In genomic region chr22:19799322-19800190, GRCh38 we compare ENCODE assay signal across 11 cellular contexts. TPM values are rescaled to one million over a fixed set of nuclear protein-coding genes. Genes with fewer than 3 reads are reported as not detected.
A peak's percentile ranks its signal among the peaks of the same experiment; 100 is the strongest.
DNase-seq lines count a peak whose midpoint lies in the region; ATAC-seq, FAIRE-seq and TF ChIP-seq lines count a peak whose summit lies in the region.
"Had no signal": no experiment of that assay in that cellular context is flagged by ENCODE, and none has a peak within 500 bp of the region (broad histone marks: within the 10 kb centered on the region; RNA-seq: fewer than 3 reads in every experiment).

No MANE protein-coding gene starts in this region.

- no peak overlapping the region for H3K27ac Mint-ChIP-seq in astrocyte (ENCODE audit: unreplicated experiment)
- H3K27ac Mint-ChIP-seq in endodermal cell: no peak overlapping the region
- H3K27ac Mint-ChIP-seq: activated CD4-positive, alpha-beta memory T cell treated with anti-CD3 and anti-CD28 coated beads, Interleukin-2, amount 10 ng/mL, durations not matched to agents 7 days and 5 days; activated naive CD8-positive, alpha-beta T cell treated with anti-CD3 and anti-CD28 coated beads, Interleukin-2, amount 10 ng/mL, durations not matched to agents 7 days and 5 days had no signal

- H3K4me3 Mint-ChIP-seq in astrocyte (ENCODE audit: unreplicated experiment) (no peak overlapping the region), endodermal cell (no peak overlapping the region)
- H3K4me3 Mint-ChIP-seq: activated CD4-positive, alpha-beta memory T cell treated with anti-CD3 and anti-CD28 coated beads, Interleukin-2, amount 10 ng/mL, durations not matched to agents 7 days and 5 days; activated naive CD8-positive, alpha-beta T cell treated with anti-CD3 and anti-CD28 coated beads, Interleukin-2, amount 10 ng/mL, durations not matched to agents 7 days and 5 days; naive B cell had no signal

- peak; percentile 98 for DNase-seq in HFF-Myc (ENCODE audit: extremely low read depth, low read depth)
- DNase-seq in astrocyte (ENCODE audit: low read depth): peak; percentile 95
- peak; percentile 63 for DNase-seq in left ventricle myocardium superior
- peak; percentile 86 for DNase-seq in urothelium cell line (ENCODE audit: low spot score)
- DNase-seq in endodermal cell: no peak
- no peak for DNase-seq in NCI-H2107 treated with DMSO at 0.1 percent for 48 hours (lab: John Stamatoyannopoulos, UW; ENCODE audit: unreplicated experiment)
- DNase-seq: activated CD4-positive, alpha-beta memory T cell treated with anti-CD3 and anti-CD28 coated beads, Interleukin-2, amount 10 ng/mL, durations not matched to agents 7 days and 5 days; activated naive CD8-positive, alpha-beta T cell treated with anti-CD3 and anti-CD28 coated beads, Interleukin-2, amount 10 ng/mL, durations not matched to agents 7 days and 5 days; naive B cell; stimulated activated CD4-positive, alpha-beta T cell treated with anti-CD3 and anti-CD28 coated beads, Interleukin-1b, Interleukin-23, amount 100 ng/mL, for 48 hours had no signal

- peaks cover 3% of the 10 kb centered on the region for H4K20me1 ChIP-seq in astrocyte (ENCODE audit: insufficient read depth, low read length)

- H3K4me3 ChIP-seq in HFF-Myc (replicated peaks; ENCODE audit: low read depth, low read length) (no peak overlapping the region), astrocyte (ENCODE audit: insufficient read depth, low read depth, low read length) (no peak overlapping the region), endodermal cell (ENCODE audit: low read length) (no peak overlapping the region)

- H3K79me2 ChIP-seq in astrocyte (ENCODE audit: insufficient read depth, low read length): no peaks in the 10 kb centered on the region

- ATAC-seq in left ventricle myocardium superior (peak; percentile 68), HG03460 (IDR thresholded peaks at IDR 0.05; ENCODE audit: unreplicated experiment) (no peak)

- H3K27me3 Mint-ChIP-seq in astrocyte (ENCODE audit: low read depth, unreplicated experiment) (peaks cover 6% of the 10 kb centered on the region), endodermal cell (ENCODE audit: insufficient read depth) (no peaks in the 10 kb centered on the region)
- H3K27me3 Mint-ChIP-seq: activated CD4-positive, alpha-beta memory T cell treated with anti-CD3 and anti-CD28 coated beads, Interleukin-2, amount 10 ng/mL, durations not matched to agents 7 days and 5 days; activated naive CD8-positive, alpha-beta T cell treated with anti-CD3 and anti-CD28 coated beads, Interleukin-2, amount 10 ng/mL, durations not matched to agents 7 days and 5 days; naive B cell had no signal

- H3K27me3 ChIP-seq in astrocyte (ENCODE audit: insufficient read depth, low read length) (no peaks in the 10 kb centered on the region), endodermal cell (ENCODE audit: control insufficient read depth, insufficient read depth, low read length, poor library complexity, severe bottlenecking) (no peaks in the 10 kb centered on the region)

- H3K36me3 ChIP-seq in astrocyte (ENCODE audit: insufficient read depth, low read length) (no peaks in the 10 kb centered on the region), endodermal cell (ENCODE audit: control insufficient read depth, insufficient read depth, low read length) (no peaks in the 10 kb centered on the region)

- peak; percentile 34 for FAIRE-seq in astrocyte (lab: Jason Lieb, UNC)
- peak; percentile 93 for FAIRE-seq in urothelium cell line (lab: Jason Lieb, UNC)

- H3K9me3 ChIP-seq in astrocyte (ENCODE audit: insufficient read depth, low read depth, low read length) (no peaks in the 10 kb centered on the region), endodermal cell (ENCODE audit: control insufficient read depth, low read length) (no peaks in the 10 kb centered on the region)

- H3K4me1 ChIP-seq in astrocyte (ENCODE audit: insufficient read depth, low read length) (peaks cover 16% of the 10 kb centered on the region), endodermal cell (ENCODE audit: control insufficient read depth, insufficient read depth, low read length) (no peaks in the 10 kb centered on the region)

- H3K27ac ChIP-seq in astrocyte (ENCODE audit: low read depth, low read length) (peak overlapping the region; percentile 30), endodermal cell (ENCODE audit: low read depth, low read length) (no peak overlapping the region)

- TF ChIP-seq CTCF in HFF-Myc (IDR thresholded peaks at IDR 0.05; ENCODE audit: low read depth, low read length, missing control alignments) (peak; percentile 6), astrocyte (IDR thresholded peaks at IDR 0.05; ENCODE audit: insufficient read depth, low read depth, low read length) (no peak), endodermal cell (conservative IDR thresholded peaks at IDR 0.05) (no peak)

- H3K4me1 Mint-ChIP-seq in astrocyte (ENCODE audit: low read depth, unreplicated experiment): no peaks in the 10 kb centered on the region
- H3K4me1 Mint-ChIP-seq in endodermal cell: no peaks in the 10 kb centered on the region
- H3K4me1 Mint-ChIP-seq: activated CD4-positive, alpha-beta memory T cell treated with anti-CD3 and anti-CD28 coated beads, Interleukin-2, amount 10 ng/mL, durations not matched to agents 7 days and 5 days; activated naive CD8-positive, alpha-beta T cell treated with anti-CD3 and anti-CD28 coated beads, Interleukin-2, amount 10 ng/mL, durations not matched to agents 7 days and 5 days; naive B cell had no signal

- H2AFZ ChIP-seq in astrocyte (ENCODE audit: low read depth, low read length): no peak overlapping the region

- H3K4me2 ChIP-seq in astrocyte (ENCODE audit: low read length): peak overlapping the region; percentile 50

- WGBS in endodermal cell (ENCODE audit: insufficient coverage in 1 of 2, insufficient read length in 1 of 2), 2 experiments: 92 to 93% methylated on average over 18 to 35 of the region's 35 CpGs

- peak overlapping the region; percentile 28 for H3K9ac ChIP-seq in astrocyte (ENCODE audit: low read length)
- no peak overlapping the region for H3K9ac ChIP-seq in endodermal cell (ENCODE audit: extremely low read depth, low read length, poor library complexity, severe bottlenecking)

- intact Hi-C loops in left ventricle myocardium superior (cut with micrococcal nuclease): no loop called here

- H3K9me3 Mint-ChIP-seq in astrocyte (ENCODE audit: unreplicated experiment) (peaks cover 2% of the 10 kb centered on the region), endodermal cell (no peaks in the 10 kb centered on the region)
- H3K9me3 Mint-ChIP-seq: activated CD4-positive, alpha-beta memory T cell treated with anti-CD3 and anti-CD28 coated beads, Interleukin-2, amount 10 ng/mL, durations not matched to agents 7 days and 5 days; activated naive CD8-positive, alpha-beta T cell treated with anti-CD3 and anti-CD28 coated beads, Interleukin-2, amount 10 ng/mL, durations not matched to agents 7 days and 5 days; naive B cell had no signal

- H3K36me3 Mint-ChIP-seq in astrocyte (ENCODE audit: low read depth, unreplicated experiment): peaks cover 14% of the 10 kb centered on the region
- peaks cover 2% of the 10 kb centered on the region for H3K36me3 Mint-ChIP-seq in endodermal cell (ENCODE audit: low read depth)
- H3K36me3 Mint-ChIP-seq: activated naive CD8-positive, alpha-beta T cell treated with anti-CD3 and anti-CD28 coated beads, Interleukin-2, amount 10 ng/mL, durations not matched to agents 7 days and 5 days had no signal

RNA-seq across cellular contexts. Expression of gene TBX1, which starts 39.0 kb away (rescaled TPM):
- total RNA-seq in astrocyte: 2.0 and 6.8 TPM in 2 replicates
- total RNA-seq in left ventricle myocardium superior: 3.6 TPM
- total RNA-seq in endodermal cell: 1 to 10 TPM in 1 of 2 donors, not detected in 1; 1.3 TPM
- polyA plus RNA-seq in endodermal cell (2013, experiment 1 of 2): 0.75 TPM
- polyA plus RNA-seq in endodermal cell (2013, experiment 2 of 2): 1.2 TPM
- total RNA-seq: activated CD4-positive, alpha-beta memory T cell treated with anti-CD3 and anti-CD28 coated beads, Interleukin-2, amount 10 ng/mL, durations not matched to agents 7 days and 5 days had no signal

RNA-seq across cellular contexts. Expression of gene GNB1L, which starts 55.1 kb away (rescaled TPM):
- total RNA-seq in astrocyte: 10.4 and 14.3 TPM in 2 replicates
- total RNA-seq in left ventricle myocardium superior: 3.4 TPM
- 10 to 100 TPM in 1 of 2 donors, 1 to 10 TPM in 1; 9.5 to 12.2 TPM for total RNA-seq in endodermal cell
- polyA plus RNA-seq in endodermal cell (2013, experiment 1 of 2): 10.1 TPM
- polyA plus RNA-seq in endodermal cell (2013, experiment 2 of 2): 7.7 TPM

RNA-seq across cellular contexts. Expression of gene RTL10, which starts 55.1 kb away (rescaled TPM):
- total RNA-seq in astrocyte: 33.6 and 43.0 TPM in 2 replicates
- total RNA-seq in left ventricle myocardium superior: 8.0 TPM
- 10 to 100 TPM; 20.6 to 22.2 TPM for total RNA-seq in endodermal cell
- 12.4 TPM for polyA plus RNA-seq in endodermal cell (2013, experiment 1 of 2)
- 12.1 TPM for polyA plus RNA-seq in endodermal cell (2013, experiment 2 of 2)

Comparison
In these comparisons a context has a peak if more than half of its experiments do, and no peak if none do; other contexts are left out.
1. DNase-seq: peak in HFF-Myc (single experiment), astrocyte (single experiment), left ventricle myocardium superior (single experiment) and urothelium cell line (single experiment); none in endodermal cell (single experiment) and NCI-H2107 treated with DMSO at 0.1 percent for 48 hours (single experiment).